In the genomic region with DNA sequence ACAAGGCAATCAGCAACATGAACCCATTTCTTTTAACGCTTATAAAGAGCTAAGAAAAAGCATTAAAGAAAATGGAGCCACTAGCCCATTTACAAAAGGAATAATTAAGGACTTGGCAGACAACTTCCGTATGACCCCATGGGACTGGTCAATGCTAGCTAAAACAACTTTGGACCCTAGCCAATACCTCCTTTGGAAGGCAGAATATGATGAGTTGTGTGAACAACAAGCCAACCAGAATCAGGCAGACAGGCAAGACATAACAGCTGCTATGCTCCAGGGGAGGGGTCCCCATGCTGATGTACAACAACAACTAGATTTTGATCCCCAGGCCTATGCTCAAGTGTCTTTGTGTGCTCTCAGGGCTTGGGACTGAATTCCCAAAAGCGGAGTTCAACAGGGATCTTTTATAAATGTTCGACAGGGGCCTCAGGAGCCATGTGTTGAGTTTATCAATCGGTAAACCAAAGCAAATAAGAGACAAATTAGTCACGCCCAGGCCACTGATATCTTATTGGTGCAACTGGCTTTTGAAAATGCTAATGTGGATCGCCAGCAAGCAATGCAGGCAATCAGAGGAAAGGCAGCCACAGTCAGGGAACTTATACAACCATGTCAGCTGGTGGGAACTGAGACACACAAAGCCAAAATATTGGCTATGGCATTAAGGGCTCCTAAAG, we compare ENCODE assay signal across 17 cellular contexts.
"Had no signal": no experiment of that assay in that cellular context is flagged by ENCODE, and none has a peak within 500 bp of the region (broad histone marks: within the 10 kb centered on the region; RNA-seq: fewer than 3 reads in every experiment).

No MANE protein-coding gene starts in this region.

- H3K9me3 ChIP-seq: thyroid gland had no signal

- H3K36me3 ChIP-seq: thyroid gland had no signal

- FAIRE-seq: frontal cortex, TTC549 had no signal

- DNase-seq: activated B cell treated with CpG ODN at 0.5 μM for 24 hours; activated CD4-positive, alpha-beta memory T cell treated with anti-CD3 and anti-CD28 coated beads for 36 hours; activated CD4-positive, alpha-beta T cell treated with anti-CD3 and anti-CD28 coated beads for 4 hours; activated naive CD4-positive, alpha-beta T cell treated with Interleukin-2 at 50 U/mL for 16 hours; activated T-cell treated with anti-CD3 and anti-CD28 coated beads for 4 hours; anterior cingulate cortex; cerebellar nuclear complex; cortex of kidney; head of caudate nucleus; left ventricle myocardium superior; stimulated activated CD4-positive, alpha-beta T cell treated with anti-CD3 and anti-CD28 coated beads, Interleukin-12 subunit alpha, Interleukin-12 subunit beta, amount 100 ng/mL, for 4 hours; stimulated activated CD4-positive, alpha-beta T cell treated with anti-CD3 and anti-CD28 coated beads, Interleukin-1b, Interleukin-23, amount 100 ng/mL, for 48 hours; stimulated activated CD8-positive, alpha-beta memory T cell treated with anti-CD3 and anti-CD28 coated beads, Interleukin-4, amount 100 ng/mL, for 48 hours; stimulated activated naive CD4-positive, alpha-beta T cell; thyroid gland had no signal

- ATAC-seq: left ventricle myocardium superior had no signal

- H3K27me3 ChIP-seq: thyroid gland had no signal

- H3K27ac ChIP-seq: thyroid gland had no signal

- H3K4me3 ChIP-seq: thyroid gland had no signal

- H3K4me1 ChIP-seq: thyroid gland had no signal
